ENCODE assay signal across 8 cellular contexts in genomic region chr14:103629503-103630121, GRCh38. TPM values are rescaled to one million over a fixed set of nuclear protein-coding genes. Genes with fewer than 3 reads are reported as not detected.
DNase-seq lines count a peak whose midpoint lies in the region; ATAC-seq lines count a peak whose summit lies in the region.

No MANE protein-coding gene starts in this region.

- H3K27ac ChIP-seq in effector memory CD4-positive, alpha-beta T cell (ENCODE audit: insufficient read depth, low read length, poor library complexity, severe bottlenecking), result peak overlapping the region; percentile 85
- H3K27ac ChIP-seq in mesendoderm (ENCODE audit: low read depth, low read length), result peak overlapping the region; percentile 65

- H3K4me2 ChIP-seq in mesendoderm (ENCODE audit: low read length), result peak overlapping the region; percentile 47

- peaks cover 45% of the 10 kb centered on the region for H3K79me2 ChIP-seq in mesendoderm (ENCODE audit: control insufficient read depth, insufficient read depth, low read length)

- no peak overlapping the region for H4K8ac ChIP-seq in mesendoderm (ENCODE audit: low read depth, low read length)

- H3K56ac ChIP-seq in mesendoderm (ENCODE audit: low read length), result peak overlapping the region; percentile 99

- no peak overlapping the region for H4K5ac ChIP-seq in mesendoderm (ENCODE audit: low read length)

- WGBS in mesendoderm (ENCODE audit: extremely low coverage, insufficient coverage, low lambda C conversion rate), result no CpG with 5 or more reads among the region's 71 CpGs

- no peak overlapping the region for H2AK5ac ChIP-seq in mesendoderm (ENCODE audit: low read length)

- ATAC-seq in GM19324 (IDR thresholded peaks at IDR 0.05; ENCODE audit: low FRiP score, unreplicated experiment), result peak; percentile 25
- ATAC-seq in activated CD4-positive, CD25-positive, alpha-beta regulatory T cell treated with anti-CD3 and anti-CD28 coated beads, Interleukin-2, amount 50 U/mL, for 24 hours, result peak; percentile 59 to 60

- H3K4me1 ChIP-seq in effector memory CD4-positive, alpha-beta T cell (ENCODE audit: control insufficient read depth, insufficient read depth, low read length, poor library complexity, severe bottlenecking), result peaks cover 34% of the 10 kb centered on the region
- peaks cover 4% of the 10 kb centered on the region for H3K4me1 ChIP-seq in mesendoderm (ENCODE audit: control insufficient read depth, low read depth, low read length)

- H3K9me3 ChIP-seq in effector memory CD4-positive, alpha-beta T cell (ENCODE audit: control insufficient read depth, low read length), result no peaks in the 10 kb centered on the region

- H3K23ac ChIP-seq in mesendoderm (ENCODE audit: low read length), result no peak overlapping the region

- H2BK5ac ChIP-seq in mesendoderm (ENCODE audit: low read length), result no peak overlapping the region

- peak overlapping the region; percentile 95 for H3K9ac ChIP-seq in mesendoderm (ENCODE audit: low read length)

- H3K36me3 ChIP-seq in effector memory CD4-positive, alpha-beta T cell (ENCODE audit: control insufficient read depth, insufficient read depth, low read length), result no peaks in the 10 kb centered on the region
- no peaks in the 10 kb centered on the region for H3K36me3 ChIP-seq in mesendoderm (ENCODE audit: control insufficient read depth, insufficient read depth, low read length)

- H3K4me3 ChIP-seq in effector memory CD4-positive, alpha-beta T cell (ENCODE audit: insufficient read depth, low read depth, low read length, poor library complexity, severe bottlenecking), result peak overlapping the region; percentile 93
- H3K4me3 ChIP-seq in mesendoderm (ENCODE audit: low read length), result peak overlapping the region; percentile 63

- H3K79me1 ChIP-seq in mesendoderm (ENCODE audit: low read length), result peaks cover 7% of the 10 kb centered on the region

- H2BK15ac ChIP-seq in mesendoderm (replicated peaks; ENCODE audit: low read depth), result no peak overlapping the region

- H2BK120ac ChIP-seq in mesendoderm (ENCODE audit: low read depth, low read length), result peak overlapping the region; percentile 32

- DNase-seq in C1 segment of cervical spinal cord (lab: John Stamatoyannopoulos, UW) (peak in 10 of 14 donors; percentile 9 to 78 (median 63)), HT1080 (ENCODE audit: low read depth) (peak; percentile 19), mesendoderm (peak; percentile 56), SIG-M5 (lab: John Stamatoyannopoulos, UW) (no peak)
- DNase-seq in effector memory CD4-positive, alpha-beta T cell, result peak in 1 of 3 donors; percentile 20
- peak in 5 of 6 experiments; percentile 10 to 50 (median 31) for DNase-seq in stimulated activated naive CD4-positive, alpha-beta T cell (lab: John Stamatoyannopoulos, UW)

- peak overlapping the region; percentile 31 for H3K18ac ChIP-seq in mesendoderm (ENCODE audit: low read length)

- H3K27me3 ChIP-seq in effector memory CD4-positive, alpha-beta T cell (replicated peaks; ENCODE audit: control insufficient read depth, insufficient read depth, low read length, poor library complexity, severe bottlenecking), result no peaks in the 10 kb centered on the region
- no peaks in the 10 kb centered on the region for H3K27me3 ChIP-seq in mesendoderm (ENCODE audit: insufficient read depth, low read length, poor library complexity)

- peak overlapping the region; percentile 22 for H3K4ac ChIP-seq in mesendoderm (ENCODE audit: low read depth, low read length)

RNA-seq across cellular contexts. Expression of gene KLC1, which starts 0.6 kb away (rescaled TPM):
- 123 and 163 TPM in 2 replicates for total RNA-seq in HT1080 (2014; rRNA removed; shearing (Covaris generic))
- polyA plus RNA-seq in HT1080 (2015; cell fraction: cytosol; rRNA removed), result 142 and 175 TPM in 2 replicates
- 296 and 347 TPM in 2 replicates for polyA plus RNA-seq in HT1080 (2015; cell fraction: nucleus; rRNA removed)
- polyA plus RNA-seq in mesendoderm (2013, experiment 1 of 2), result 73.1 TPM
- polyA plus RNA-seq in mesendoderm (2013, experiment 2 of 2), result 71.9 TPM
